Comparison of ENCODE assay signal across 1 cellular context in the genomic region with DNA sequence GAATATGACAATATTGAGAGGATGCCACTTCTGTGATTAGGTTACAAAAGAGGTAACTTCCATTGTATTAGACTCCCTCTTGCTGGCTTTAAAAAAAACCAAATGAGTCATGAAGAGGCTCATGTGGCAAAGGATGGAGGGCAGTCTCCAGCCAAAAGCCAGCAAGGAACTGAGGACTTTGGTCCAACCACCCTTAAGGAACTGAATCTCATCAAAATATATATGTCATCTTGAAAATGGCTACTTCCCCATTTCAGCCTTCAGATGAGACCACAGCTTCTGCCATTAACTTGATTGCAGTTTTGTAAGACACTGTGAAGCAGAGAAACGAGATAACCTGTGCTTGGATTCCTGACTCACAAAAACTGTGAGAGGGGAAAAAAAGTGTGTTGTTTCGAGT.
A peak's percentile ranks its signal among the peaks of the same experiment; 100 is the strongest.
TF ChIP-seq lines count a peak whose summit lies in the region.

No MANE protein-coding gene starts in this region.

TF ChIP-seq in GM12878, 131 proteins besides CTCF, POLR2A, EP300 and RAD21 (continued from another document):
- 0 out of 2 replicates have a peak, but pooled peaks have one; percentile 34 for TF ChIP-seq IKZF1 (conservative IDR thresholded peaks at IDR 0.05)
- TF ChIP-seq YY1 (IDR thresholded peaks at IDR 0.05; ENCODE audit: low read depth, low read length) = 0 out of 2 replicates have a peak, but pooled peaks have one; percentile 29
- TF ChIP-seq, protein P1, sequence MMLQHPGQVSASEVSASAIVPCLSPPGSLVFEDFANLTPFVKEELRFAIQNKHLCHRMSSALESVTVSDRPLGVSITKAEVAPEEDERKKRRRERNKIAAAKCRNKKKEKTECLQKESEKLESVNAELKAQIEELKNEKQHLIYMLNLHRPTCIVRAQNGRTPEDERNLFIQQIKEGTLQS (IDR thresholded peaks at IDR 0.05; ENCODE audit: borderline replicate concordance, extremely low read depth, low read depth, low read length) = no peak
- TF ChIP-seq, protein P2, sequence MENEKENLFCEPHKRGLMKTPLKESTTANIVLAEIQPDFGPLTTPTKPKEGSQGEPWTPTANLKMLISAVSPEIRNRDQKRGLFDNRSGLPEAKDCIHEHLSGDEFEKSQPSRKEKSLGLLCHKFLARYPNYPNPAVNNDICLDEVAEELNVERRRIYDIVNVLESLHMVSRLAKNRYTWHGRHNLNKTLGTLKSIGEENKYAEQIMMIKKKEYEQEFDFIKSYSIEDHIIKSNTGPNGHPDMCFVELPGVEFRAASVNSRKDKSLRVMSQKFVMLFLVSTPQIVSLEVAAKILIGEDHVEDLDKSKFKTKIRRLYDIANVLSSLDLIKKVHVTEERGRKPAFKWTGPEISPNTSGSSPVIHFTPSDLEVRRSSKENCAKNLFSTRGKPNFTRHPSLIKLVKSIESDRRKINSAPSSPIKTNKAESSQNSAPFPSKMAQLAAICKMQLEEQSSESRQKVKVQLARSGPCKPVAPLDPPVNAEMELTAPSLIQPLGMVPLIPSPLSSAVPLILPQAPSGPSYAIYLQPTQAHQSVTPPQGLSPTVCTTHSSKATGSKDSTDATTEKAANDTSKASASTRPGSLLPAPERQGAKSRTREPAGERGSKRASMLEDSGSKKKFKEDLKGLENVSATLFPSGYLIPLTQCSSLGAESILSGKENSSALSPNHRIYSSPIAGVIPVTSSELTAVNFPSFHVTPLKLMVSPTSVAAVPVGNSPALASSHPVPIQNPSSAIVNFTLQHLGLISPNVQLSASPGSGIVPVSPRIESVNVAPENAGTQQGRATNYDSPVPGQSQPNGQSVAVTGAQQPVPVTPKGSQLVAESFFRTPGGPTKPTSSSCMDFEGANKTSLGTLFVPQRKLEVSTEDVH (IDR thresholded peaks at IDR 0.05; ENCODE audit: low read depth, partially characterized antibody) = no peak
- TF ChIP-seq SPI1 (IDR thresholded peaks at IDR 0.05; ENCODE audit: borderline replicate concordance, insufficient read depth, low read depth, low read length) = peak; percentile 82; the same call in 1 of the 2 replicates
- TF ChIP-seq MTA2 (IDR thresholded peaks at IDR 0.05; ENCODE audit: low read depth) = peak; percentile 66; the same call in 1 of the 2 replicates
- TF ChIP-seq, protein P3, sequence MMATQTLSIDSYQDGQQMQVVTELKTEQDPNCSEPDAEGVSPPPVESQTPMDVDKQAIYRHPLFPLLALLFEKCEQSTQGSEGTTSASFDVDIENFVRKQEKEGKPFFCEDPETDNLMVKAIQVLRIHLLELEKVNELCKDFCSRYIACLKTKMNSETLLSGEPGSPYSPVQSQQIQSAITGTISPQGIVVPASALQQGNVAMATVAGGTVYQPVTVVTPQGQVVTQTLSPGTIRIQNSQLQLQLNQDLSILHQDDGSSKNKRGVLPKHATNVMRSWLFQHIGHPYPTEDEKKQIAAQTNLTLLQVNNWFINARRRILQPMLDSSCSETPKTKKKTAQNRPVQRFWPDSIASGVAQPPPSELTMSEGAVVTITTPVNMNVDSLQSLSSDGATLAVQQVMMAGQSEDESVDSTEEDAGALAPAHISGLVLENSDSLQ (IDR thresholded peaks at IDR 0.05) = no peak
- peak; percentile 32 for TF ChIP-seq RUNX3 (IDR thresholded peaks at IDR 0.05; ENCODE audit: low read length)
- TF ChIP-seq NBN (IDR thresholded peaks at IDR 0.05) = no peak
- peak; percentile 56 to 58; a peak in 2 of 4 replicates for TF ChIP-seq IKZF2 (IDR thresholded peaks at IDR 0.05)
- 0 out of 2 replicates have a peak, but pooled peaks have one; percentile 22 for TF ChIP-seq ATF7 (IDR thresholded peaks at IDR 0.05; ENCODE audit: low read depth)
- 0 out of 2 replicates have a peak, but pooled peaks have one; percentile 60 for TF ChIP-seq CBX5 (IDR thresholded peaks at IDR 0.05; ENCODE audit: low read depth)
- no peak for TF ChIP-seq NRF1 (conservative IDR thresholded peaks at IDR 0.05; ENCODE audit: low read depth, low read length)
- no peak for TF ChIP-seq MXI1 (IDR thresholded peaks at IDR 0.05; ENCODE audit: low read depth, low read length)
